Comparison of ENCODE assay signal across 8 cellular contexts in genomic region chr19:50511069-50511822, GRCh38. TPM values are rescaled to one million over a fixed set of nuclear protein-coding genes. Genes with fewer than 3 reads are reported as not detected.
DNase-seq lines count a peak whose midpoint lies in the region; ATAC-seq and TF ChIP-seq lines count a peak whose summit lies in the region.

JOSD2 (minus strand) TSS chr19:50511191; CDS start chr19:50510431, 760 bp downstream.

- H3K36me3 Mint-ChIP-seq in activated T-cell treated with anti-CD3 and anti-CD28 coated beads, Interleukin-2, amount 50 U/mL, for 24 hours (ENCODE audit: low read depth), result peaks cover 11% of the 10 kb centered on the region

- peak within 1 kb of the TSS; percentile 96 for H3K27ac Mint-ChIP-seq in activated T-cell treated with anti-CD3 and anti-CD28 coated beads, Interleukin-2, amount 50 U/mL, for 24 hours

- peaks cover 19% of the 10 kb centered on the region for H3K4me1 Mint-ChIP-seq in activated T-cell treated with anti-CD3 and anti-CD28 coated beads, Interleukin-2, amount 50 U/mL, for 24 hours (ENCODE audit: low read depth)

- DNase-seq in DMS153 (lab: John Stamatoyannopoulos, UW) (peak; percentile 100), KBM-7 (peak; percentile 98), epithelial cell of proximal tubule (ENCODE audit: low read depth) (peak; percentile 83), mucosa of gallbladder (ENCODE audit: low spot score) (peak; percentile 99)
- peak; percentile 96 for DNase-seq in activated T-cell treated with anti-CD3 and anti-CD28 coated beads, Interleukin-2, amount 50 U/mL, for 24 hours
- DNase-seq in stimulated activated CD8-positive, alpha-beta memory T cell treated with anti-CD3 and anti-CD28 coated beads, Interleukin-4, amount 100 ng/mL, for 4 hours (ENCODE audit: low read depth in 2 of 2, low spot score in 1 of 2), result peak; percentile 89 to 94

- H3K4me3 ChIP-seq in epithelial cell of proximal tubule (ENCODE audit: low read depth, low read length), result peak within 1 kb of the TSS; percentile 97

- H3K4me3 Mint-ChIP-seq in activated T-cell treated with anti-CD3 and anti-CD28 coated beads, Interleukin-2, amount 50 U/mL, for 24 hours, result peak within 1 kb of the TSS; percentile 93

- peaks cover 14% of the 10 kb centered on the region for H3K27me3 Mint-ChIP-seq in activated T-cell treated with anti-CD3 and anti-CD28 coated beads, Interleukin-2, amount 50 U/mL, for 24 hours

- in situ Hi-C loops in KBM-7 (cut with MboI; ENCODE audit: low pct_unique_long_range_greater_than_20kb, low sequenced_read_pairs), result no loop called here

- no peaks in the 10 kb centered on the region for H3K9me3 Mint-ChIP-seq in activated T-cell treated with anti-CD3 and anti-CD28 coated beads, Interleukin-2, amount 50 U/mL, for 24 hours

- no peak for TF ChIP-seq CTCF in epithelial cell of proximal tubule (conservative IDR thresholded peaks at IDR 0.05; ENCODE audit: low read depth, low read length)

- ATAC-seq in GM21619 (IDR thresholded peaks at IDR 0.05; ENCODE audit: unreplicated experiment), result peak; percentile 83

TF ChIP-seq in PFSK-1, 5 proteins besides CTCF, POLR2A, EP300 and RAD21:
- TF ChIP-seq SIN3A (IDR thresholded peaks at IDR 0.05; ENCODE audit: borderline replicate concordance, insufficient read depth, low read length) (peak; percentile 53; the same call in 1 of the 2 replicates), POLR2AphosphoS5 (IDR thresholded peaks at IDR 0.05; ENCODE audit: low read depth, low read length) (peak; percentile 57), FOXP2 (optimal IDR thresholded peaks at IDR 0.05; ENCODE audit: borderline replicate concordance, extremely low read depth, extremely low read length, insufficient read depth) (peak; percentile 91), TAF1 (IDR thresholded peaks at IDR 0.05; ENCODE audit: borderline replicate concordance, insufficient read depth, low read length) (peak; percentile 31; the same call in 1 of the 2 replicates)
- TF ChIP-seq, protein P1, sequence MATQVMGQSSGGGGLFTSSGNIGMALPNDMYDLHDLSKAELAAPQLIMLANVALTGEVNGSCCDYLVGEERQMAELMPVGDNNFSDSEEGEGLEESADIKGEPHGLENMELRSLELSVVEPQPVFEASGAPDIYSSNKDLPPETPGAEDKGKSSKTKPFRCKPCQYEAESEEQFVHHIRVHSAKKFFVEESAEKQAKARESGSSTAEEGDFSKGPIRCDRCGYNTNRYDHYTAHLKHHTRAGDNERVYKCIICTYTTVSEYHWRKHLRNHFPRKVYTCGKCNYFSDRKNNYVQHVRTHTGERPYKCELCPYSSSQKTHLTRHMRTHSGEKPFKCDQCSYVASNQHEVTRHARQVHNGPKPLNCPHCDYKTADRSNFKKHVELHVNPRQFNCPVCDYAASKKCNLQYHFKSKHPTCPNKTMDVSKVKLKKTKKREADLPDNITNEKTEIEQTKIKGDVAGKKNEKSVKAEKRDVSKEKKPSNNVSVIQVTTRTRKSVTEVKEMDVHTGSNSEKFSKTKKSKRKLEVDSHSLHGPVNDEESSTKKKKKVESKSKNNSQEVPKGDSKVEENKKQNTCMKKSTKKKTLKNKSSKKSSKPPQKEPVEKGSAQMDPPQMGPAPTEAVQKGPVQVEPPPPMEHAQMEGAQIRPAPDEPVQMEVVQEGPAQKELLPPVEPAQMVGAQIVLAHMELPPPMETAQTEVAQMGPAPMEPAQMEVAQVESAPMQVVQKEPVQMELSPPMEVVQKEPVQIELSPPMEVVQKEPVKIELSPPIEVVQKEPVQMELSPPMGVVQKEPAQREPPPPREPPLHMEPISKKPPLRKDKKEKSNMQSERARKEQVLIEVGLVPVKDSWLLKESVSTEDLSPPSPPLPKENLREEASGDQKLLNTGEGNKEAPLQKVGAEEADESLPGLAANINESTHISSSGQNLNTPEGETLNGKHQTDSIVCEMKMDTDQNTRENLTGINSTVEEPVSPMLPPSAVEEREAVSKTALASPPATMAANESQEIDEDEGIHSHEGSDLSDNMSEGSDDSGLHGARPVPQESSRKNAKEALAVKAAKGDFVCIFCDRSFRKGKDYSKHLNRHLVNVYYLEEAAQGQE (IDR thresholded peaks at IDR 0.05; ENCODE audit: insufficient read depth in 1 of 2, low read depth in 2 of 2, low read length in 2 of 2), result no peak

RNA-seq across cellular contexts. Expression of gene JOSD2, which starts in this region (rescaled TPM):
- 77.1 TPM for polyA plus RNA-seq in PFSK-1 (2012; ENCODE audit: insufficient read length, low read depth)
- total RNA-seq in epithelial cell of proximal tubule (16.1 and 36.4 TPM in 2 replicates), mucosa of gallbladder (57.3 TPM)

Comparison
In these comparisons a context has a peak if more than half of its experiments do, and no peak if none do; other contexts are left out.
1. Peak in every context shown above with its lines: DNase-seq, ATAC-seq and H3K4me3 ChIP-seq.